1 cellular context compared by ENCODE assay signal in genomic region chr19:42054205-42054604, GRCh38.
TF ChIP-seq lines count a peak whose summit lies in the region.

No MANE protein-coding gene starts in this region.

TF ChIP-seq in K562, 482 proteins besides CTCF, POLR2A, EP300 and RAD21 (continues in another document):
- TF ChIP-seq HEY1 (CRISPR knock-in tag; IDR thresholded peaks at IDR 0.05; ENCODE audit: borderline replicate concordance) (no peak), DMBX1 (CRISPR knock-in tag; IDR thresholded peaks at IDR 0.05; ENCODE audit: borderline replicate concordance) (no peak), ZFP91 (CRISPR knock-in tag; IDR thresholded peaks at IDR 0.05) (no peak), BHLHE40 (IDR thresholded peaks at IDR 0.05; ENCODE audit: low read length) (peak; percentile 72), HNRNPH1 (optimal IDR thresholded peaks at IDR 0.05; ENCODE audit: low read depth, low read length) (no peak), YY1 (IDR thresholded peaks at IDR 0.05; ENCODE audit: borderline replicate concordance in 1 of 3, control insufficient read depth in 1 of 3, extremely low read depth in 1 of 3, insufficient read depth in 3 of 3, insufficient read length in 1 of 3, insufficient replicate concordance in 2 of 3, low read depth in 1 of 3, low read length in 2 of 3) (no peak), ZNF589 (CRISPR knock-in tag; IDR thresholded peaks at IDR 0.05; ENCODE audit: low read depth) (no peak), ZNF146 (CRISPR knock-in tag; IDR thresholded peaks at IDR 0.05; ENCODE audit: unreplicated experiment) (no peak), THRB (CRISPR knock-in tag; conservative IDR thresholded peaks at IDR 0.05) (no peak), ZNF282 (CRISPR knock-in tag; IDR thresholded peaks at IDR 0.05) (0 out of 2 replicates have a peak, but pooled peaks have one; percentile 54), MEF2D (tag; conservative IDR thresholded peaks at IDR 0.05; ENCODE audit: low read depth) (no peak), HDAC1 (IDR thresholded peaks at IDR 0.05) (peak in 1 of 2 experiments; percentile 27; a peak in 1 of 4 replicates), HDAC6 (IDR thresholded peaks at IDR 0.05; ENCODE audit: low read depth, low read length) (no peak), VEZF1 (CRISPR knock-in tag; IDR thresholded peaks at IDR 0.05) (no peak), ZNF232 (CRISPR knock-in tag; IDR thresholded peaks at IDR 0.05) (no peak), CBX3 (IDR thresholded peaks at IDR 0.05; ENCODE audit: borderline replicate concordance in 1 of 2, low read length in 2 of 2) (no peak), ARNT (IDR thresholded peaks at IDR 0.05) (no peak), ETS2 (tag; IDR thresholded peaks at IDR 0.05; ENCODE audit: borderline replicate concordance, poor library complexity, severe bottlenecking) (no peak), RHOXF2B (CRISPR knock-in tag; conservative IDR thresholded peaks at IDR 0.05) (no peak), KLF13 (tag; IDR thresholded peaks at IDR 0.05; ENCODE audit: borderline replicate concordance, low read depth) (no peak), DLX4 (CRISPR knock-in tag; IDR thresholded peaks at IDR 0.05) (no peak), GATAD2A (IDR thresholded peaks at IDR 0.05) (no peak), EGR1 (conservative IDR thresholded peaks at IDR 0.05) (peak; percentile 38), ARID2 (IDR thresholded peaks at IDR 0.05) (no peak), RFX1 (IDR thresholded peaks at IDR 0.05) (no peak), SETDB1 (IDR thresholded peaks at IDR 0.05; ENCODE audit: low read length) (no peak), SIN3A (IDR thresholded peaks at IDR 0.05; ENCODE audit: borderline replicate concordance in 2 of 2, control insufficient read depth in 1 of 2, low read depth in 2 of 2, low read length in 2 of 2) (peak in 1 of 2 experiments; percentile 91; a peak in 2 of 4 replicates), HNRNPK (IDR thresholded peaks at IDR 0.05; ENCODE audit: low read depth, low read length, poor library complexity, severe bottlenecking) (no peak), ZFP30 (CRISPR knock-in tag; IDR thresholded peaks at IDR 0.05; ENCODE audit: borderline replicate concordance) (no peak), PCBP1 (IDR thresholded peaks at IDR 0.05; ENCODE audit: low read depth, low read length, poor library complexity, severe bottlenecking) (no peak), ZKSCAN8 (CRISPR knock-in tag; IDR thresholded peaks at IDR 0.05) (no peak), ZNF324 (CRISPR knock-in tag; IDR thresholded peaks at IDR 0.05) (no peak), CSDE1 (IDR thresholded peaks at IDR 0.05) (no peak), OTX1 (CRISPR knock-in tag; IDR thresholded peaks at IDR 0.05) (no peak), BACH1 (tag; IDR thresholded peaks at IDR 0.05) (no peak)
- TF ChIP-seq, protein P1, sequence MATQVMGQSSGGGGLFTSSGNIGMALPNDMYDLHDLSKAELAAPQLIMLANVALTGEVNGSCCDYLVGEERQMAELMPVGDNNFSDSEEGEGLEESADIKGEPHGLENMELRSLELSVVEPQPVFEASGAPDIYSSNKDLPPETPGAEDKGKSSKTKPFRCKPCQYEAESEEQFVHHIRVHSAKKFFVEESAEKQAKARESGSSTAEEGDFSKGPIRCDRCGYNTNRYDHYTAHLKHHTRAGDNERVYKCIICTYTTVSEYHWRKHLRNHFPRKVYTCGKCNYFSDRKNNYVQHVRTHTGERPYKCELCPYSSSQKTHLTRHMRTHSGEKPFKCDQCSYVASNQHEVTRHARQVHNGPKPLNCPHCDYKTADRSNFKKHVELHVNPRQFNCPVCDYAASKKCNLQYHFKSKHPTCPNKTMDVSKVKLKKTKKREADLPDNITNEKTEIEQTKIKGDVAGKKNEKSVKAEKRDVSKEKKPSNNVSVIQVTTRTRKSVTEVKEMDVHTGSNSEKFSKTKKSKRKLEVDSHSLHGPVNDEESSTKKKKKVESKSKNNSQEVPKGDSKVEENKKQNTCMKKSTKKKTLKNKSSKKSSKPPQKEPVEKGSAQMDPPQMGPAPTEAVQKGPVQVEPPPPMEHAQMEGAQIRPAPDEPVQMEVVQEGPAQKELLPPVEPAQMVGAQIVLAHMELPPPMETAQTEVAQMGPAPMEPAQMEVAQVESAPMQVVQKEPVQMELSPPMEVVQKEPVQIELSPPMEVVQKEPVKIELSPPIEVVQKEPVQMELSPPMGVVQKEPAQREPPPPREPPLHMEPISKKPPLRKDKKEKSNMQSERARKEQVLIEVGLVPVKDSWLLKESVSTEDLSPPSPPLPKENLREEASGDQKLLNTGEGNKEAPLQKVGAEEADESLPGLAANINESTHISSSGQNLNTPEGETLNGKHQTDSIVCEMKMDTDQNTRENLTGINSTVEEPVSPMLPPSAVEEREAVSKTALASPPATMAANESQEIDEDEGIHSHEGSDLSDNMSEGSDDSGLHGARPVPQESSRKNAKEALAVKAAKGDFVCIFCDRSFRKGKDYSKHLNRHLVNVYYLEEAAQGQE (CRISPR knock-in tag; IDR thresholded peaks at IDR 0.05; ENCODE audit: low read depth): peak; percentile 82; the same call in 1 of the 2 replicates
- TF ChIP-seq, protein P2, sequence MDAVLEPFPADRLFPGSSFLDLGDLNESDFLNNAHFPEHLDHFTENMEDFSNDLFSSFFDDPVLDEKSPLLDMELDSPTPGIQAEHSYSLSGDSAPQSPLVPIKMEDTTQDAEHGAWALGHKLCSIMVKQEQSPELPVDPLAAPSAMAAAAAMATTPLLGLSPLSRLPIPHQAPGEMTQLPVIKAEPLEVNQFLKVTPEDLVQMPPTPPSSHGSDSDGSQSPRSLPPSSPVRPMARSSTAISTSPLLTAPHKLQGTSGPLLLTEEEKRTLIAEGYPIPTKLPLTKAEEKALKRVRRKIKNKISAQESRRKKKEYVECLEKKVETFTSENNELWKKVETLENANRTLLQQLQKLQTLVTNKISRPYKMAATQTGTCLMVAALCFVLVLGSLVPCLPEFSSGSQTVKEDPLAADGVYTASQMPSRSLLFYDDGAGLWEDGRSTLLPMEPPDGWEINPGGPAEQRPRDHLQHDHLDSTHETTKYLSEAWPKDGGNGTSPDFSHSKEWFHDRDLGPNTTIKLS (IDR thresholded peaks at IDR 0.05; ENCODE audit: borderline replicate concordance, low read depth): no peak
- TF ChIP-seq, protein P3, sequence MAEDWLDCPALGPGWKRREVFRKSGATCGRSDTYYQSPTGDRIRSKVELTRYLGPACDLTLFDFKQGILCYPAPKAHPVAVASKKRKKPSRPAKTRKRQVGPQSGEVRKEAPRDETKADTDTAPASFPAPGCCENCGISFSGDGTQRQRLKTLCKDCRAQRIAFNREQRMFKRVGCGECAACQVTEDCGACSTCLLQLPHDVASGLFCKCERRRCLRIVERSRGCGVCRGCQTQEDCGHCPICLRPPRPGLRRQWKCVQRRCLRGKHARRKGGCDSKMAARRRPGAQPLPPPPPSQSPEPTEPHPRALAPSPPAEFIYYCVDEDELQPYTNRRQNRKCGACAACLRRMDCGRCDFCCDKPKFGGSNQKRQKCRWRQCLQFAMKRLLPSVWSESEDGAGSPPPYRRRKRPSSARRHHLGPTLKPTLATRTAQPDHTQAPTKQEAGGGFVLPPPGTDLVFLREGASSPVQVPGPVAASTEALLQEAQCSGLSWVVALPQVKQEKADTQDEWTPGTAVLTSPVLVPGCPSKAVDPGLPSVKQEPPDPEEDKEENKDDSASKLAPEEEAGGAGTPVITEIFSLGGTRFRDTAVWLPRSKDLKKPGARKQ (CRISPR knock-in tag; IDR thresholded peaks at IDR 0.05): no peak
- TF ChIP-seq, protein P4, sequence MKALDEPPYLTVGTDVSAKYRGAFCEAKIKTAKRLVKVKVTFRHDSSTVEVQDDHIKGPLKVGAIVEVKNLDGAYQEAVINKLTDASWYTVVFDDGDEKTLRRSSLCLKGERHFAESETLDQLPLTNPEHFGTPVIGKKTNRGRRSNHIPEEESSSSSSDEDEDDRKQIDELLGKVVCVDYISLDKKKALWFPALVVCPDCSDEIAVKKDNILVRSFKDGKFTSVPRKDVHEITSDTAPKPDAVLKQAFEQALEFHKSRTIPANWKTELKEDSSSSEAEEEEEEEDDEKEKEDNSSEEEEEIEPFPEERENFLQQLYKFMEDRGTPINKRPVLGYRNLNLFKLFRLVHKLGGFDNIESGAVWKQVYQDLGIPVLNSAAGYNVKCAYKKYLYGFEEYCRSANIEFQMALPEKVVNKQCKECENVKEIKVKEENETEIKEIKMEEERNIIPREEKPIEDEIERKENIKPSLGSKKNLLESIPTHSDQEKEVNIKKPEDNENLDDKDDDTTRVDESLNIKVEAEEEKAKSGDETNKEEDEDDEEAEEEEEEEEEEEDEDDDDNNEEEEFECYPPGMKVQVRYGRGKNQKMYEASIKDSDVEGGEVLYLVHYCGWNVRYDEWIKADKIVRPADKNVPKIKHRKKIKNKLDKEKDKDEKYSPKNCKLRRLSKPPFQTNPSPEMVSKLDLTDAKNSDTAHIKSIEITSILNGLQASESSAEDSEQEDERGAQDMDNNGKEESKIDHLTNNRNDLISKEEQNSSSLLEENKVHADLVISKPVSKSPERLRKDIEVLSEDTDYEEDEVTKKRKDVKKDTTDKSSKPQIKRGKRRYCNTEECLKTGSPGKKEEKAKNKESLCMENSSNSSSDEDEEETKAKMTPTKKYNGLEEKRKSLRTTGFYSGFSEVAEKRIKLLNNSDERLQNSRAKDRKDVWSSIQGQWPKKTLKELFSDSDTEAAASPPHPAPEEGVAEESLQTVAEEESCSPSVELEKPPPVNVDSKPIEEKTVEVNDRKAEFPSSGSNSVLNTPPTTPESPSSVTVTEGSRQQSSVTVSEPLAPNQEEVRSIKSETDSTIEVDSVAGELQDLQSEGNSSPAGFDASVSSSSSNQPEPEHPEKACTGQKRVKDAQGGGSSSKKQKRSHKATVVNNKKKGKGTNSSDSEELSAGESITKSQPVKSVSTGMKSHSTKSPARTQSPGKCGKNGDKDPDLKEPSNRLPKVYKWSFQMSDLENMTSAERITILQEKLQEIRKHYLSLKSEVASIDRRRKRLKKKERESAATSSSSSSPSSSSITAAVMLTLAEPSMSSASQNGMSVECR (CRISPR knock-in tag; IDR thresholded peaks at IDR 0.05): peak; percentile 75
- TF ChIP-seq, protein P5, sequence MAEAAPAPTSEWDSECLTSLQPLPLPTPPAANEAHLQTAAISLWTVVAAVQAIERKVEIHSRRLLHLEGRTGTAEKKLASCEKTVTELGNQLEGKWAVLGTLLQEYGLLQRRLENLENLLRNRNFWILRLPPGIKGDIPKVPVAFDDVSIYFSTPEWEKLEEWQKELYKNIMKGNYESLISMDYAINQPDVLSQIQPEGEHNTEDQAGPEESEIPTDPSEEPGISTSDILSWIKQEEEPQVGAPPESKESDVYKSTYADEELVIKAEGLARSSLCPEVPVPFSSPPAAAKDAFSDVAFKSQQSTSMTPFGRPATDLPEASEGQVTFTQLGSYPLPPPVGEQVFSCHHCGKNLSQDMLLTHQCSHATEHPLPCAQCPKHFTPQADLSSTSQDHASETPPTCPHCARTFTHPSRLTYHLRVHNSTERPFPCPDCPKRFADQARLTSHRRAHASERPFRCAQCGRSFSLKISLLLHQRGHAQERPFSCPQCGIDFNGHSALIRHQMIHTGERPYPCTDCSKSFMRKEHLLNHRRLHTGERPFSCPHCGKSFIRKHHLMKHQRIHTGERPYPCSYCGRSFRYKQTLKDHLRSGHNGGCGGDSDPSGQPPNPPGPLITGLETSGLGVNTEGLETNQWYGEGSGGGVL (CRISPR knock-in tag; IDR thresholded peaks at IDR 0.05): no peak
- TF ChIP-seq, protein P6, sequence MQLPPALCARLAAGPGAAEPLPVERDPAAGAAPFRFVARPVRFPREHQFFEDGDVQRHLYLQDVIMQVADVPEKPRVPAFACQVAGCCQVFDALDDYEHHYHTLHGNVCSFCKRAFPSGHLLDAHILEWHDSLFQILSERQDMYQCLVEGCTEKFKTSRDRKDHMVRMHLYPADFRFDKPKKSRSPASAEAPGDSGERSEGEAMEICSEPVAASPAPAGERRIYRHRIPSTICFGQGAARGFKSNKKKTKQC (CRISPR knock-in tag; IDR thresholded peaks at IDR 0.05): peak; percentile 58; the same call in 1 of the 2 replicates
- TF ChIP-seq, protein P7, sequence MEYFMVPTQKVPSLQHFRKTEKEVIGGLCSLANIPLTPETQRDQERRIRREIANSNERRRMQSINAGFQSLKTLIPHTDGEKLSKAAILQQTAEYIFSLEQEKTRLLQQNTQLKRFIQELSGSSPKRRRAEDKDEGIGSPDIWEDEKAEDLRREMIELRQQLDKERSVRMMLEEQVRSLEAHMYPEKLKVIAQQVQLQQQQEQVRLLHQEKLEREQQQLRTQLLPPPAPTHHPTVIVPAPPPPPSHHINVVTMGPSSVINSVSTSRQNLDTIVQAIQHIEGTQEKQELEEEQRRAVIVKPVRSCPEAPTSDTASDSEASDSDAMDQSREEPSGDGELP (CRISPR knock-in tag; IDR thresholded peaks at IDR 0.05; ENCODE audit: borderline replicate concordance): peak; percentile 41; the same call in 1 of the 2 replicates
